Comparison of ENCODE assay signal across 8 cellular contexts in the genomic region with DNA sequence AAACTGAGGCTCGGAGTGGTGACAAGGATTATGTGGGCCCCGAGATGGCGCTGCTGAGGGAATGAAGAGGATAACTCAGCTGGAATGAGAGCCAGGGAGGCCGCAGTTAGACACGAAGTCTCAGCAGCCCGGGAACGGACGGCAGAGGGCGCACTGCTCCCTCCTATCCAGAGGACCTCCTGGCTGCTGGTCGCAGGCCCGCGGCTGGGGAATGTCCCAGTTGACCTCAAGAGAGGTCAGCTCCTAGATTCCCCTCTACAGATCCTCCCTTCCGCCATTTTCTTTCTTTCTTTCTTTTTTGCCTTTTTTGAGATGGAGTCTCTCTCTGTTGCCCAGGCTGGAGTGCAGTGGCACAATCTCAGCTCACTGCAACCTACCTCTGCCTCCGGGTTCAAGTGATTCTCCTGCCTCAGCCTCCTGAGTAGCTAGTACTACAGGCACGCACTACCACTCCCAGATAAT. TPM values are rescaled to one million over a fixed set of nuclear protein-coding genes. Genes with fewer than 3 reads are reported as not detected.
DNase-seq lines count a peak whose midpoint lies in the region; FAIRE-seq and TF ChIP-seq lines count a peak whose summit lies in the region.

No MANE protein-coding gene starts in this region.

- peak; percentile 50 for FAIRE-seq in GM18507 (lab: Jason Lieb, UNC)

- DNase-seq in AG04449 (ENCODE audit: low read depth, low spot score) (peak; percentile 28), GM18507 (ENCODE audit: extremely low spot score, insufficient read length, low read depth) (peak; percentile 56), NCI-H460 (ENCODE audit: extremely low read depth, low read depth) (peak; percentile 81), ecto neural progenitor cell (ENCODE audit: low spot score) (peak; percentile 94), medulla oblongata (ENCODE audit: extremely low spot score) (peak; percentile 87), HPDE6-E6E7 (ENCODE audit: extremely low spot score) (no peak)
- peak; percentile 60 for DNase-seq in activated CD4-positive, alpha-beta T cell treated with anti-CD3 and anti-CD28 coated beads, Interleukin-2, amount 50 U/mL, for 1 hour
- peak; percentile 35 for DNase-seq in stimulated activated CD8-positive, alpha-beta memory T cell treated with anti-CD3 and anti-CD28 coated beads, Interleukin-15, amount 100 ng/mL, for 24 hours (ENCODE audit: low read depth)

- POLR2A ChIA-PET in AG04449 (lab: Yijun Ruan, JAX): no interaction called here

- TF ChIP-seq CTCF in AG04449 (IDR thresholded peaks at IDR 0.05; ENCODE audit: insufficient read depth, low read length, missing control alignments): peak; percentile 93

- CTCF ChIA-PET in AG04449 (lab: Yijun Ruan, JAX): interaction anchor here (0.6 to 8.9 kb wide), 34 partner anchors 8 to 392 kb away, joined by 3 to 148 read pairs (median 4); a partner anchor contains a TSS

- no peak overlapping the region for H3K4me3 ChIP-seq in AG04449 (ENCODE audit: low read depth, low read length)

RNA-seq across cellular contexts. Expression of a gene that starts 24.1 kb away (rescaled TPM):
- total RNA-seq in NCI-H460 (2014; rRNA removed; shearing (Covaris generic)): not detected in 2 replicates
- polyA plus RNA-seq in NCI-H460 (2014; cell fraction: nucleus; rRNA removed): not detected in 2 replicates

RNA-seq across cellular contexts. Expression of a gene that starts 26.8 kb away (rescaled TPM):
- total RNA-seq in NCI-H460 (2014; rRNA removed; shearing (Covaris generic)): 10.0 and 17.8 TPM in 2 replicates
- polyA plus RNA-seq in NCI-H460 (2014; cell fraction: nucleus; rRNA removed): 23.2 and 50.3 TPM in 2 replicates

RNA-seq across cellular contexts. Expression of a gene that starts 30.4 kb away (rescaled TPM):
- 0.09 and 0.25 TPM in 2 replicates for total RNA-seq in NCI-H460 (2014; rRNA removed; shearing (Covaris generic))
- 0.06 TPM in 1 of 2 replicates, not detected in the other for polyA plus RNA-seq in NCI-H460 (2014; cell fraction: nucleus; rRNA removed)
